ENCODE assay signal across 2 cellular contexts in genomic region chr10:29732918-29733317, GRCh38.
TF ChIP-seq lines count a peak whose summit lies in the region.

No MANE protein-coding gene starts in this region.

TF ChIP-seq in SK-N-SH, 30 proteins besides CTCF, POLR2A, EP300 and RAD21 (continued from another document):
- no peak for TF ChIP-seq GABPA (IDR thresholded peaks at IDR 0.05; ENCODE audit: low read depth)
- TF ChIP-seq FOXJ3 (CRISPR knock-in tag; IDR thresholded peaks at IDR 0.05) = no peak
TF ChIP-seq in SK-N-SH: peak in this region for 0.

TF ChIP-seq in SK-N-SH treated with all-trans-retinoic acid at 6 μM for 48 hours, 23 proteins besides CTCF, POLR2A, EP300 and RAD21 (continued from another document):
- no peak for TF ChIP-seq CREB5 (CRISPR knock-in tag; IDR thresholded peaks at IDR 0.05; ENCODE audit: low read depth)
- TF ChIP-seq TSHZ2 (CRISPR knock-in tag; IDR thresholded peaks at IDR 0.05) = no peak
- TF ChIP-seq POU6F1 (CRISPR knock-in tag; IDR thresholded peaks at IDR 0.05; ENCODE audit: borderline replicate concordance, low read depth) = no peak
- TF ChIP-seq ESRRG (CRISPR knock-in tag; IDR thresholded peaks at IDR 0.05) = no peak
TF ChIP-seq in SK-N-SH treated with all-trans-retinoic acid at 6 μM for 48 hours: peak in this region for 0.
